Comparison of ENCODE assay signal across 14 cellular contexts in the genomic region with DNA sequence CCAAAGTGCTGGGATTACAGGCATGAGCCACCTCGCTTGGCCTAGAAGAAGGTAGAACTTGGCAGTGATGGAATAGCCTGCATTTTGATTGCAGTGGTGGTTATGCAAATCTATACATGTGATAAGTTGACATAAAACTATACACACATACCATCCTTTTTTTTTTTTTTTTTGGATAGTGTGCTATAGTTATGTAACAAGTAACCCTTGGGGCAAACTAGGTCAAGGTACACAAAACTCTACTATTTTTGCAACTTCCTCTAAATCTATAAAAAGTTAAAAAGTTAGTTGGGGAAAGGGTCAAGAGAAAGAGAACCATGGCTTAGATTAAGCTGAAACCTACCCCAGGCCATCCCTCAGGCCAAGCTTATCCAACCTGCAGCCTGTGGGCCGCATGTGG. TPM values are rescaled to one million over a fixed set of nuclear protein-coding genes. Genes with fewer than 3 reads are reported as not detected.
DNase-seq lines count a peak whose midpoint lies in the region; ATAC-seq and TF ChIP-seq lines count a peak whose summit lies in the region.
"Had no signal": no experiment of that assay in that cellular context is flagged by ENCODE, and none has a peak within 500 bp of the region (broad histone marks: within the 10 kb centered on the region; RNA-seq: fewer than 3 reads in every experiment).

No MANE protein-coding gene starts in this region.

- no peaks in the 10 kb centered on the region for H3K27me3 ChIP-seq in Caco-2 (replicated peaks; ENCODE audit: control insufficient read depth, insufficient read depth, low read length)

- H3K9me3 Mint-ChIP-seq in Caco-2 (ENCODE audit: unreplicated experiment) (no peaks in the 10 kb centered on the region), memory B cell (no peaks in the 10 kb centered on the region)

- BruUV-seq in Caco-2 (replicated peaks; lab: Mats Ljungman, UMichigan), result TSS peak; percentile 5

- intact Hi-C loops in Caco-2 (cut with micrococcal nuclease; ENCODE audit: unreplicated experiment), result no loop called here

- H3K27me3 Mint-ChIP-seq in Caco-2 (ENCODE audit: insufficient read depth, unreplicated experiment), result no peaks in the 10 kb centered on the region
- no peaks in the 10 kb centered on the region for H3K27me3 Mint-ChIP-seq in memory B cell

- H3K4me3 Mint-ChIP-seq in Caco-2 (ENCODE audit: unreplicated experiment), result no peak overlapping the region
- H3K4me3 Mint-ChIP-seq in memory B cell, result peak overlapping the region; percentile 35
- H3K4me3 Mint-ChIP-seq: nephron progenitor cell had no signal

- DNase-seq in Caco-2 (no peak), SKM-1 (lab: John Stamatoyannopoulos, UW; ENCODE audit: unreplicated experiment) (peak; percentile 20), memory B cell (ENCODE audit: low spot score in 2 of 2) (no peak), iPS-NIHi7 (ENCODE audit: extremely low spot score) (no peak), SK-N-DZ (ENCODE audit: low spot score) (no peak)
- DNase-seq: activated effector memory CD4-positive, alpha-beta T cell treated with Interleukin-2 at 50 U/mL for 16 hours; EL; KBM-7; NCI-H69; nephron progenitor cell; trophoblast cell had no signal

- H3K9me3 ChIP-seq in Caco-2, result peaks cover 14% of the 10 kb centered on the region

- no peak overlapping the region for H3K4me3 ChIP-seq in Caco-2 (ENCODE audit: low read depth, low read length)

- TF ChIP-seq CTCF in Caco-2 (IDR thresholded peaks at IDR 0.05; ENCODE audit: insufficient read depth in 1 of 2, low read depth in 1 of 2, low read length in 1 of 2, severe bottlenecking in 1 of 2, unreplicated experiment in 1 of 2), result no peak

- H3K36me3 Mint-ChIP-seq in Caco-2 (ENCODE audit: insufficient read depth, unreplicated experiment), result peaks cover 42% of the 10 kb centered on the region
- H3K36me3 Mint-ChIP-seq in memory B cell, result peaks cover 17% of the 10 kb centered on the region

- ATAC-seq in GM21717 (IDR thresholded peaks at IDR 0.05; ENCODE audit: unreplicated experiment) (peak; percentile 1), memory B cell (ENCODE audit: low read depth) (peak; percentile 45), GM19397 (IDR thresholded peaks at IDR 0.05; ENCODE audit: unreplicated experiment) (no peak), GM19455 (IDR thresholded peaks at IDR 0.05; ENCODE audit: unreplicated experiment) (no peak)

- POLR2A ChIA-PET in Caco-2 (lab: Charles Lee), result no interaction called here

- CTCF ChIA-PET in Caco-2 (lab: Charles Lee), result no interaction called here

- H3K27ac Mint-ChIP-seq in Caco-2 (ENCODE audit: unreplicated experiment), result no peak overlapping the region
- peak overlapping the region; percentile 98 for H3K27ac Mint-ChIP-seq in memory B cell
- H3K27ac Mint-ChIP-seq: nephron progenitor cell had no signal

- H3K36me3 ChIP-seq in Caco-2 (ENCODE audit: control insufficient read depth, insufficient read depth, low read length), result peaks cover 8% of the 10 kb centered on the region

- H3K4me1 ChIP-seq in Caco-2, result no peaks in the 10 kb centered on the region

- no peaks in the 10 kb centered on the region for H3K4me1 Mint-ChIP-seq in Caco-2 (ENCODE audit: low read depth, unreplicated experiment)
- H3K4me1 Mint-ChIP-seq in memory B cell, result peaks cover 46% of the 10 kb centered on the region
- H3K4me1 Mint-ChIP-seq: nephron progenitor cell had no signal

RNA-seq across cellular contexts. Expression of a gene that starts 11.1 kb away (rescaled TPM):
- 30.3 and 34.5 TPM in 2 replicates for total RNA-seq in Caco-2 (2022)
- polyA plus RNA-seq in SK-N-DZ (2014; cell fraction: cytosol; rRNA removed), result 10.3 and 10.5 TPM in 2 replicates
- 5.2 and 14.6 TPM in 2 replicates for polyA plus RNA-seq in SK-N-DZ (2014; cell fraction: nucleus; rRNA removed)

RNA-seq across cellular contexts. Expression of a gene that starts 51.4 kb away (rescaled TPM):
- 68.7 and 71.7 TPM in 2 replicates for total RNA-seq in Caco-2 (2022)
- polyA plus RNA-seq in SK-N-DZ (2014; cell fraction: cytosol; rRNA removed), result 53.1 and 63.8 TPM in 2 replicates
- polyA plus RNA-seq in SK-N-DZ (2014; cell fraction: nucleus; rRNA removed), result 26.3 and 35.6 TPM in 2 replicates

Comparison
In these comparisons a context has a peak if more than half of its experiments do, and no peak if none do; other contexts are left out.
1. ATAC-seq: peak in GM21717 (single experiment) and memory B cell (single experiment); none in GM19397 (single experiment) and GM19455 (single experiment).